Comparison of ENCODE assay signal across 8 cellular contexts in genomic region chr22:41800348-41801146, GRCh38. TPM values are rescaled to one million over a fixed set of nuclear protein-coding genes. Genes with fewer than 3 reads are reported as not detected.
DNase-seq lines count a peak whose midpoint lies in the region; TF ChIP-seq lines count a peak whose summit lies in the region.

CCDC134 (plus strand) TSS chr22:41800679; CDS start chr22:41808891, 8,212 bp downstream.

- peak within 1 kb of the TSS; percentile 97 for H3K4me2 ChIP-seq in neural progenitor cell

- H3K27me3 ChIP-seq in MG63 (no peaks in the 10 kb centered on the region), SJCRH30 (no peaks in the 10 kb centered on the region), neural progenitor cell (no peaks in the 10 kb centered on the region), stomach smooth muscle (ENCODE audit: control insufficient read depth in 1 of 2, insufficient read depth in 2 of 2, low read length in 2 of 2) (no peaks in the 10 kb centered on the region)

- peaks cover 3% of the 10 kb centered on the region for H3K27me3 Mint-ChIP-seq in neural progenitor cell (ENCODE audit: insufficient read depth, low read depth)

- TF ChIP-seq CTCF in fibroblast of villous mesenchyme (IDR thresholded peaks at IDR 0.05; ENCODE audit: insufficient read depth, low read depth, low read length) = no peak
- TF ChIP-seq CTCF in neural progenitor cell (IDR thresholded peaks at IDR 0.05) = no peak

- H3K36me3 ChIP-seq in MG63 (no peaks in the 10 kb centered on the region), SJCRH30 (no peaks in the 10 kb centered on the region), neural progenitor cell (no peaks in the 10 kb centered on the region), stomach smooth muscle (ENCODE audit: control insufficient read depth in 2 of 2, insufficient read depth in 2 of 2, low read length in 2 of 2) (no peaks in the 10 kb centered on the region)

- peak within 1 kb of the TSS; percentile 77 for H2AFZ ChIP-seq in neural progenitor cell (replicated peaks)

- H3K4me1 ChIP-seq in SJCRH30 (peaks cover 5% of the 10 kb centered on the region; the same call in 1 of the 2 replicates), neural progenitor cell (peaks cover 22% of the 10 kb centered on the region), stomach smooth muscle (ENCODE audit: control insufficient read depth, insufficient read depth, low read length) (peaks cover 19% of the 10 kb centered on the region)

- H3K79me2 ChIP-seq in neural progenitor cell (ENCODE audit: low read depth) = peaks cover 46% of the 10 kb centered on the region

- no peaks in the 10 kb centered on the region for H3K9me3 Mint-ChIP-seq in neural progenitor cell

- H3K27ac Mint-ChIP-seq in neural progenitor cell = peak within 1 kb of the TSS; percentile 98

- peak within 1 kb of the TSS; percentile 96 for H3K4me3 ChIP-seq in MG63
- peak within 1 kb of the TSS; percentile 83 for H3K4me3 ChIP-seq in SJCRH30
- peak within 1 kb of the TSS; percentile 99 for H3K4me3 ChIP-seq in fibroblast of villous mesenchyme (ENCODE audit: low read depth, low read length)
- H3K4me3 ChIP-seq in neural progenitor cell = peak within 1 kb of the TSS; percentile 75
- peak within 1 kb of the TSS; percentile 95 to 99 for H3K4me3 ChIP-seq in stomach smooth muscle (ENCODE audit: low read length in 2 of 2)

- peaks cover 6% of the 10 kb centered on the region for H3K36me3 Mint-ChIP-seq in neural progenitor cell

- H4K20me1 ChIP-seq in neural progenitor cell (ENCODE audit: low read depth) = peaks cover 8% of the 10 kb centered on the region

- H3K27ac ChIP-seq in SJCRH30 (peak within 1 kb of the TSS; percentile 68), neural progenitor cell (peak within 1 kb of the TSS; percentile 24), stomach smooth muscle (ENCODE audit: low read length) (peak within 1 kb of the TSS; percentile 97)

- peaks cover 37% of the 10 kb centered on the region for H3K4me1 Mint-ChIP-seq in neural progenitor cell

- peak; percentile 93 for DNase-seq in ELF-1 (ENCODE audit: low read depth, low spot score)
- peak; percentile 89 for DNase-seq in H4 (ENCODE audit: low spot score)
- peak; percentile 93 for DNase-seq in MG63
- DNase-seq in SJCRH30 = peak; percentile 91
- peak; percentile 92 for DNase-seq in activated gamma-delta T cell treated with Interleukin-2 at 50 U/mL for 16 hours
- peak; percentile 79 for DNase-seq in fibroblast of villous mesenchyme (ENCODE audit: low read depth)
- peak; percentile 95 for DNase-seq in neural progenitor cell (ENCODE audit: low spot score)

- peak within 1 kb of the TSS; percentile 96 for H3K4me3 Mint-ChIP-seq in neural progenitor cell

- H3K9me3 ChIP-seq in MG63 = no peaks in the 10 kb centered on the region
- H3K9me3 ChIP-seq in SJCRH30 (replicated peaks) = no peaks in the 10 kb centered on the region
- H3K9me3 ChIP-seq in neural progenitor cell (ENCODE audit: low read depth) = no peaks in the 10 kb centered on the region
- H3K9me3 ChIP-seq in stomach smooth muscle (ENCODE audit: control insufficient read depth in 2 of 2, low read length in 2 of 2) = no peaks in the 10 kb centered on the region

- H3F3A ChIP-seq in neural progenitor cell (ENCODE audit: low read depth) = peaks cover 14% of the 10 kb centered on the region

- H3K9ac ChIP-seq in neural progenitor cell = peak within 1 kb of the TSS; percentile 66
- peak within 1 kb of the TSS; percentile 85 to 89 for H3K9ac ChIP-seq in stomach smooth muscle (ENCODE audit: low read length in 2 of 2)

RNA-seq across cellular contexts. Expression of gene CCDC134, which starts in this region (rescaled TPM):
- total RNA-seq in H4 (2014; rRNA removed; shearing (Covaris generic)) = 8.1 and 10.6 TPM in 2 replicates
- total RNA-seq in MG63 (2014; rRNA removed; shearing (Covaris generic); ENCODE audit: low replicate concordance) = 2.7 and 14.0 TPM in 2 replicates
- 19.8 and 21.2 TPM in 2 replicates for total RNA-seq in SJCRH30 (2014; rRNA removed; shearing (Covaris generic))
- total RNA-seq in fibroblast of villous mesenchyme (11.3 and 16.0 TPM in 2 replicates), neural progenitor cell (ENCODE audit: low replicate concordance) (8.8 and 19.7 TPM in 2 replicates)

Comparison
In these comparisons a context has a peak if more than half of its experiments do, and no peak if none do; other contexts are left out.
1. Peak in every context shown above with its lines: DNase-seq, H3K4me3 ChIP-seq and H3K27ac ChIP-seq.
2. H3K27ac ChIP-seq: peak in every context shown above with its lines; median percentile 97 in stomach smooth muscle; 68 in SJCRH30; 24 in neural progenitor cell.